ENCODE assay signal across 10 cellular contexts in genomic region chr2:202574541-202574940, GRCh38.
"Had no signal": no experiment of that assay in that cellular context is flagged by ENCODE, and none has a peak within 500 bp of the region (broad histone marks: within the 10 kb centered on the region; RNA-seq: fewer than 3 reads in every experiment).

No MANE protein-coding gene starts in this region.

- ATAC-seq: body of pancreas had no signal

- H3K27me3 ChIP-seq: body of pancreas, gastrocnemius medialis, heart right ventricle, neural progenitor cell, vagina had no signal

- H3K27ac Mint-ChIP-seq: activated naive CD8-positive, alpha-beta T cell treated with anti-CD3 and anti-CD28 coated beads for 36 hours; mesothelial cell of epicardium; naive thymus-derived CD8-positive, alpha-beta T cell; neural progenitor cell; stimulated activated naive B cell treated with anti-CD40 and anti-IgM and Interleukin-4, amounts not matched to agents 10 μg/mL and 1 μg/mL and 100 μg/mL, for 72 hours had no signal

- H3K9me3 ChIP-seq: body of pancreas, gastrocnemius medialis, heart right ventricle, vagina had no signal

- H3K36me3 Mint-ChIP-seq: activated naive CD8-positive, alpha-beta T cell treated with anti-CD3 and anti-CD28 coated beads for 36 hours; naive thymus-derived CD8-positive, alpha-beta T cell; stimulated activated naive B cell treated with anti-CD40 and anti-IgM and Interleukin-4, amounts not matched to agents 10 μg/mL and 1 μg/mL and 100 μg/mL, for 72 hours had no signal

- H3K4me3 Mint-ChIP-seq: activated naive CD8-positive, alpha-beta T cell treated with anti-CD3 and anti-CD28 coated beads for 36 hours; activated T-cell treated with anti-CD3 and anti-CD28 coated beads, Interleukin-2, amount 50 U/mL, for 4 hours; mesothelial cell of epicardium; naive thymus-derived CD8-positive, alpha-beta T cell; neural progenitor cell; stimulated activated naive B cell treated with anti-CD40 and anti-IgM and Interleukin-4, amounts not matched to agents 10 μg/mL and 1 μg/mL and 100 μg/mL, for 72 hours had no signal

- H3K27ac ChIP-seq: body of pancreas, gastrocnemius medialis, heart right ventricle, neural progenitor cell, vagina had no signal

- H3K4me1 Mint-ChIP-seq: activated naive CD8-positive, alpha-beta T cell treated with anti-CD3 and anti-CD28 coated beads for 36 hours; mesothelial cell of epicardium; naive thymus-derived CD8-positive, alpha-beta T cell; stimulated activated naive B cell treated with anti-CD40 and anti-IgM and Interleukin-4, amounts not matched to agents 10 μg/mL and 1 μg/mL and 100 μg/mL, for 72 hours had no signal

- H3K4me1 ChIP-seq: body of pancreas, gastrocnemius medialis, heart right ventricle, vagina had no signal

- H3K27me3 Mint-ChIP-seq: activated naive CD8-positive, alpha-beta T cell treated with anti-CD3 and anti-CD28 coated beads for 36 hours; naive thymus-derived CD8-positive, alpha-beta T cell; stimulated activated naive B cell treated with anti-CD40 and anti-IgM and Interleukin-4, amounts not matched to agents 10 μg/mL and 1 μg/mL and 100 μg/mL, for 72 hours had no signal

- H3K36me3 ChIP-seq: gastrocnemius medialis, heart right ventricle, neural progenitor cell, vagina had no signal

- H2AFZ ChIP-seq: neural progenitor cell had no signal

- H3K9me3 Mint-ChIP-seq: activated naive CD8-positive, alpha-beta T cell treated with anti-CD3 and anti-CD28 coated beads for 36 hours; activated T-cell treated with anti-CD3 and anti-CD28 coated beads, Interleukin-2, amount 50 U/mL, for 4 hours; mesothelial cell of epicardium; naive thymus-derived CD8-positive, alpha-beta T cell; stimulated activated naive B cell treated with anti-CD40 and anti-IgM and Interleukin-4, amounts not matched to agents 10 μg/mL and 1 μg/mL and 100 μg/mL, for 72 hours had no signal

- H3K9ac ChIP-seq: neural progenitor cell had no signal

- H3K4me2 ChIP-seq: neural progenitor cell had no signal

- H3K4me3 ChIP-seq: body of pancreas, gastrocnemius medialis, heart right ventricle, neural progenitor cell, vagina had no signal
